10 cellular contexts compared by ENCODE assay signal in genomic region chr20:9515211-9515580, GRCh38. TPM values are rescaled to one million over a fixed set of nuclear protein-coding genes. Genes with fewer than 3 reads are reported as not detected.
DNase-seq lines count a peak whose midpoint lies in the region; ATAC-seq and TF ChIP-seq lines count a peak whose summit lies in the region.
"Had no signal": no experiment of that assay in that cellular context is flagged by ENCODE, and none has a peak within 500 bp of the region (broad histone marks: within the 10 kb centered on the region; RNA-seq: fewer than 3 reads in every experiment).

No MANE protein-coding gene starts in this region.

- no peak for DNase-seq in cardiac muscle cell (ENCODE audit: low read depth in 1 of 2, low spot score in 1 of 2)
- no peak for DNase-seq in left ventricle myocardium superior
- no peak for DNase-seq in ascending aorta (ENCODE audit: low spot score in 2 of 2)
- no peak for DNase-seq in lower lobe of right lung
- no peak for DNase-seq in thoracic aorta (ENCODE audit: low spot score)
- DNase-seq in CD4-positive, alpha-beta T cell, result no peak
- DNase-seq in activated CD8-positive, alpha-beta memory T cell treated with anti-CD3 and anti-CD28 coated beads, Interleukin-2, amount 10 ng/mL, durations not matched to agents 7 days and 5 days, result no peak
- DNase-seq: natural killer cell, SHP77 treated with DMSO at 0.1 percent for 48 hours had no signal

- H3K27ac ChIP-seq in cardiac muscle cell, result no peak overlapping the region
- no peak overlapping the region for H3K27ac ChIP-seq in ascending aorta
- no peak overlapping the region for H3K27ac ChIP-seq in lower lobe of right lung
- H3K27ac ChIP-seq in thoracic aorta, result no peak overlapping the region
- H3K27ac ChIP-seq in CD4-positive, alpha-beta T cell (ENCODE audit: low read depth, low read length), result no peak overlapping the region

- peaks cover 82% of the 10 kb centered on the region for H3K27me3 Mint-ChIP-seq in CD4-positive, alpha-beta T cell
- H3K27me3 Mint-ChIP-seq in activated CD8-positive, alpha-beta memory T cell treated with anti-CD3 and anti-CD28 coated beads, Interleukin-2, amount 10 ng/mL, durations not matched to agents 7 days and 5 days, result peaks cover 68% of the 10 kb centered on the region

- no peak overlapping the region for H3K27ac Mint-ChIP-seq in CD4-positive, alpha-beta T cell
- no peak overlapping the region for H3K27ac Mint-ChIP-seq in activated CD8-positive, alpha-beta memory T cell treated with anti-CD3 and anti-CD28 coated beads, Interleukin-2, amount 10 ng/mL, durations not matched to agents 7 days and 5 days
- H3K27ac Mint-ChIP-seq: natural killer cell had no signal

- H3K4me1 ChIP-seq in cardiac muscle cell (ENCODE audit: low read depth) (peaks cover 13% of the 10 kb centered on the region), ascending aorta (peaks cover 3 to 11% of the 10 kb centered on the region in 2 donors), lower lobe of right lung (peaks cover 30% of the 10 kb centered on the region), thoracic aorta (ENCODE audit: control insufficient read depth in 1 of 2, low read depth in 2 of 2) (peaks cover 12 to 24% of the 10 kb centered on the region in 2 donors)

- H3K9me3 ChIP-seq in cardiac muscle cell (ENCODE audit: low read depth) (no peaks in the 10 kb centered on the region), ascending aorta (no peaks in the 10 kb centered on the region), lower lobe of right lung (no peaks in the 10 kb centered on the region), thoracic aorta (no peaks in the 10 kb centered on the region)
- H3K9me3 ChIP-seq in CD4-positive, alpha-beta T cell (ENCODE audit: control insufficient read depth, low read length), result no peaks in the 10 kb centered on the region

- no peaks in the 10 kb centered on the region for H3K4me1 Mint-ChIP-seq in CD4-positive, alpha-beta T cell (ENCODE audit: low read depth)
- H3K4me1 Mint-ChIP-seq in activated CD8-positive, alpha-beta memory T cell treated with anti-CD3 and anti-CD28 coated beads, Interleukin-2, amount 10 ng/mL, durations not matched to agents 7 days and 5 days, result peaks cover 2% of the 10 kb centered on the region
- H3K4me1 Mint-ChIP-seq: natural killer cell had no signal

- H3K9me3 Mint-ChIP-seq in CD4-positive, alpha-beta T cell, result no peaks in the 10 kb centered on the region
- H3K9me3 Mint-ChIP-seq in activated CD8-positive, alpha-beta memory T cell treated with anti-CD3 and anti-CD28 coated beads, Interleukin-2, amount 10 ng/mL, durations not matched to agents 7 days and 5 days (ENCODE audit: low read depth), result no peaks in the 10 kb centered on the region
- H3K9me3 Mint-ChIP-seq: natural killer cell had no signal

- CTCF ChIA-PET in CD4-positive, alpha-beta T cell (lab: Charles Lee), result no interaction called here
- CTCF ChIA-PET in activated CD8-positive, alpha-beta memory T cell treated with anti-CD3 and anti-CD28 coated beads, Interleukin-2, amount 10 ng/mL, durations not matched to agents 7 days and 5 days (lab: Charles Lee), result no interaction called here

- ATAC-seq in left ventricle myocardium superior (no peak), lower lobe of right lung (no peak), thoracic aorta (ENCODE audit: insufficient number of reproducible peaks, low FRiP score, low read depth) (no peak), GM18511 (IDR thresholded peaks at IDR 0.05; ENCODE audit: unreplicated experiment) (no peak)
- no peak for ATAC-seq in CD4-positive, alpha-beta T cell (ENCODE audit: poor library complexity)
- no peak for ATAC-seq in activated CD8-positive, alpha-beta memory T cell treated with anti-CD3 and anti-CD28 coated beads, Interleukin-2, amount 10 ng/mL, durations not matched to agents 7 days and 5 days
- ATAC-seq: natural killer cell had no signal

- peak overlapping the region; percentile 27 for H3K4me3 ChIP-seq in cardiac muscle cell
- H3K4me3 ChIP-seq in ascending aorta, result peak overlapping the region; percentile 42 to 56
- H3K4me3 ChIP-seq in lower lobe of right lung, result peak overlapping the region; percentile 29
- H3K4me3 ChIP-seq in thoracic aorta, result peak overlapping the region; percentile 60

- H3K36me3 Mint-ChIP-seq in CD4-positive, alpha-beta T cell (ENCODE audit: low read depth), result no peaks in the 10 kb centered on the region
- H3K36me3 Mint-ChIP-seq in activated CD8-positive, alpha-beta memory T cell treated with anti-CD3 and anti-CD28 coated beads, Interleukin-2, amount 10 ng/mL, durations not matched to agents 7 days and 5 days, result no peaks in the 10 kb centered on the region
- H3K36me3 Mint-ChIP-seq: natural killer cell had no signal

- intact Hi-C loops in left ventricle myocardium superior (cut with micrococcal nuclease), result no loop called here
- intact Hi-C loops in ascending aorta (cut with DNase I), result no loop called here
- intact Hi-C loops in lower lobe of right lung (cut with DNase I), result no loop called here
- intact Hi-C loops in CD4-positive, alpha-beta T cell (cut with DNase I, micrococcal nuclease), result no loop called here

- POLR2A ChIA-PET in CD4-positive, alpha-beta T cell (lab: Charles Lee), result no interaction called here

- H3K36me3 ChIP-seq in cardiac muscle cell (no peaks in the 10 kb centered on the region), ascending aorta (no peaks in the 10 kb centered on the region), lower lobe of right lung (no peaks in the 10 kb centered on the region), thoracic aorta (no peaks in the 10 kb centered on the region)

- TF ChIP-seq CTCF in cardiac muscle cell (IDR thresholded peaks at IDR 0.05; ENCODE audit: low read depth, low read length) (no peak), ascending aorta (IDR thresholded peaks at IDR 0.05) (no peak), lower lobe of right lung (IDR thresholded peaks at IDR 0.05) (no peak), thoracic aorta (IDR thresholded peaks at IDR 0.05) (no peak)
- no peak for TF ChIP-seq CTCF in CD4-positive, alpha-beta T cell (IDR thresholded peaks at IDR 0.05)

- no peak overlapping the region for H3K4me3 Mint-ChIP-seq in CD4-positive, alpha-beta T cell
- no peak overlapping the region for H3K4me3 Mint-ChIP-seq in activated CD8-positive, alpha-beta memory T cell treated with anti-CD3 and anti-CD28 coated beads, Interleukin-2, amount 10 ng/mL, durations not matched to agents 7 days and 5 days
- H3K4me3 Mint-ChIP-seq: natural killer cell had no signal

- H3K27me3 ChIP-seq in cardiac muscle cell (peaks cover 100% of the 10 kb centered on the region), ascending aorta (no peaks in the 10 kb centered on the region), lower lobe of right lung (ENCODE audit: low read depth) (peaks cover 61% of the 10 kb centered on the region), thoracic aorta (replicated peaks; ENCODE audit: insufficient read depth) (no peaks in the 10 kb centered on the region)
- peaks cover 58% of the 10 kb centered on the region for H3K27me3 ChIP-seq in CD4-positive, alpha-beta T cell (ENCODE audit: control insufficient read depth, insufficient read depth, low read length)

RNA-seq across cellular contexts. Expression of gene LAMP5, which starts 0.8 kb away (rescaled TPM):
- 0.32 and 0.89 TPM in 2 replicates for total RNA-seq in cardiac muscle cell
- 0.35 and 1.9 TPM in 2 replicates for polyA plus RNA-seq in cardiac muscle cell
- total RNA-seq in left ventricle myocardium superior, result not detected
- total RNA-seq in ascending aorta, result not detected
- total RNA-seq in lower lobe of right lung, result 0.41 TPM
- total RNA-seq in thoracic aorta, result not detected
- under 1 TPM in 1 of 2 experiments, not detected in 1; 0.11 TPM for total RNA-seq in CD4-positive, alpha-beta T cell
- total RNA-seq in activated CD8-positive, alpha-beta memory T cell treated with anti-CD3 and anti-CD28 coated beads, Interleukin-2, amount 10 ng/mL, durations not matched to agents 7 days and 5 days, result not detected
